Comparison of ENCODE assay signal across 8 cellular contexts in the genomic region with DNA sequence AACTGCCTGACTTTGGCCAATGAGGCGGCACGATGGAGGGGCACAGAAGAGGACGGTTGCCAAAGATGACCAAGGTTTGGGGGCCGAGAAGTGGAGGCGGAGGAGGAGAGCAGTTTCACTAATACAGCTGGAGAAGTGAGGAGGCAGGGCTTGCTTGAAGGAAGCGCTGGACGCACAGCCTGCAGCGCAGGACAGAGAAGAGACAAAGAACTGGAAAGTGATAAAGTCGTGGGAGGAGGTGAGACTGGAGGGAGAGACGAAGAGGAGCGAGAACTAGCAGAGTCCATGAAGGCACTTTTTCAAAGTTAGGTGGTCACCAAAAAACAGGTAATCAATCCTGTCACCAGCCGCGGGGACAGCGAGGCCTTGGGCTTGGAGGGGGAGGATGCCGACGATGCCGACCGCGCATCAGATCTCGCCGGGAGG. TPM values are rescaled to one million over a fixed set of nuclear protein-coding genes. Genes with fewer than 3 reads are reported as not detected.
DNase-seq lines count a peak whose midpoint lies in the region; ATAC-seq, FAIRE-seq and TF ChIP-seq lines count a peak whose summit lies in the region.

No MANE protein-coding gene starts in this region.

- peak overlapping the region; percentile 97 for H3K4me3 Mint-ChIP-seq in activated naive CD4-positive, alpha-beta T cell treated with anti-CD3 and anti-CD28 coated beads, Interleukin-2, amount 50 U/mL, for 24 hours
- H3K4me3 Mint-ChIP-seq in stimulated activated naive CD8-positive, alpha-beta T cell treated with anti-CD3 and anti-CD28 coated beads, Interleukin-15, amount 100 ng/mL, for 72 hours, result peak overlapping the region; percentile 100

- peaks cover 16% of the 10 kb centered on the region for H3K79me2 ChIP-seq in keratinocyte (ENCODE audit: control insufficient read depth, insufficient read depth, low read length)

- dilution Hi-C loops in keratinocyte (cut with MboI; ENCODE audit: extremely low pct_ligation_motif_present, low sequenced_read_pairs), result no loop called here

- no peak for TF ChIP-seq CTCF in keratinocyte (optimal IDR thresholded peaks at IDR 0.05 in 1 of 3, IDR thresholded peaks at IDR 0.05 in 1 of 3, conservative IDR thresholded peaks at IDR 0.05 in 1 of 3; ENCODE audit: extremely low read depth in 1 of 3, insufficient read depth in 2 of 3, low read length in 3 of 3)

- H3K9me3 ChIP-seq in adipocyte (ENCODE audit: control insufficient read depth, low read length) (no peaks in the 10 kb centered on the region), keratinocyte (ENCODE audit: control insufficient read depth, low read depth, low read length) (no peaks in the 10 kb centered on the region)

- no peak overlapping the region for H3K27ac ChIP-seq in keratinocyte (ENCODE audit: control insufficient read depth, insufficient read depth, low read length)

- peak overlapping the region; percentile 82 for H2AFZ ChIP-seq in keratinocyte (ENCODE audit: control insufficient read depth, low read length)

- H4K20me1 ChIP-seq in keratinocyte (ENCODE audit: control insufficient read depth, extremely low read depth, insufficient read depth, low read length), result no peaks in the 10 kb centered on the region

- no peaks in the 10 kb centered on the region for H3K9me3 Mint-ChIP-seq in activated naive CD4-positive, alpha-beta T cell treated with anti-CD3 and anti-CD28 coated beads, Interleukin-2, amount 50 U/mL, for 24 hours
- H3K9me3 Mint-ChIP-seq in stimulated activated naive CD8-positive, alpha-beta T cell treated with anti-CD3 and anti-CD28 coated beads, Interleukin-15, amount 100 ng/mL, for 72 hours, result no peaks in the 10 kb centered on the region

- peak overlapping the region; percentile 80 for H3K27ac Mint-ChIP-seq in activated naive CD4-positive, alpha-beta T cell treated with anti-CD3 and anti-CD28 coated beads, Interleukin-2, amount 50 U/mL, for 24 hours
- peak overlapping the region in 1 of 2 donors; percentile 91 for H3K27ac Mint-ChIP-seq in stimulated activated naive CD8-positive, alpha-beta T cell treated with anti-CD3 and anti-CD28 coated beads, Interleukin-15, amount 100 ng/mL, for 72 hours

- H3K27me3 Mint-ChIP-seq in activated naive CD4-positive, alpha-beta T cell treated with anti-CD3 and anti-CD28 coated beads, Interleukin-2, amount 50 U/mL, for 24 hours, result no peaks in the 10 kb centered on the region
- no peaks in the 10 kb centered on the region for H3K27me3 Mint-ChIP-seq in stimulated activated naive CD8-positive, alpha-beta T cell treated with anti-CD3 and anti-CD28 coated beads, Interleukin-15, amount 100 ng/mL, for 72 hours

- H3K9me1 ChIP-seq in keratinocyte (ENCODE audit: control insufficient read depth, extremely low read depth, insufficient read depth, low read length), result no peaks in the 10 kb centered on the region

- peak overlapping the region; percentile 76 for H3K4me2 ChIP-seq in keratinocyte (ENCODE audit: control insufficient read depth, extremely low read depth, insufficient read depth, low read depth, low read length)

- no peak for FAIRE-seq in keratinocyte (lab: Jason Lieb, UNC)

- no peak for DNase-seq in activated naive CD4-positive, alpha-beta T cell treated with anti-CD3 and anti-CD28 coated beads, Interleukin-2, amount 50 U/mL, for 16 hours
- DNase-seq in adipocyte (ENCODE audit: low read depth) (no peak), keratinocyte (ENCODE audit: low read depth, low spot score) (no peak), T-helper 9 cell (no peak), DMS79 treated with DMSO at 0.1 percent for 48 hours (lab: John Stamatoyannopoulos, UW) (no peak)
- DNase-seq in stimulated activated naive CD8-positive, alpha-beta T cell treated with anti-CD3 and anti-CD28 coated beads, Interleukin-15, amount 100 ng/mL, for 72 hours, result no peak

- H3K4me1 ChIP-seq in adipocyte (ENCODE audit: control insufficient read depth, insufficient read depth, low read length) (no peaks in the 10 kb centered on the region), keratinocyte (ENCODE audit: control insufficient read depth, extremely low read depth, insufficient read depth, low read length) (peaks cover 8% of the 10 kb centered on the region)

- H3K9ac ChIP-seq in adipocyte (ENCODE audit: low read length), result peak overlapping the region; percentile 57
- H3K9ac ChIP-seq in keratinocyte (ENCODE audit: control insufficient read depth, extremely low read depth, insufficient read depth, low read length), result peak overlapping the region; percentile 69

- H3K36me3 Mint-ChIP-seq in activated naive CD4-positive, alpha-beta T cell treated with anti-CD3 and anti-CD28 coated beads, Interleukin-2, amount 50 U/mL, for 24 hours, result peaks cover 9% of the 10 kb centered on the region

- peaks cover 38% of the 10 kb centered on the region for H3K4me1 Mint-ChIP-seq in activated naive CD4-positive, alpha-beta T cell treated with anti-CD3 and anti-CD28 coated beads, Interleukin-2, amount 50 U/mL, for 24 hours
- H3K4me1 Mint-ChIP-seq in stimulated activated naive CD8-positive, alpha-beta T cell treated with anti-CD3 and anti-CD28 coated beads, Interleukin-15, amount 100 ng/mL, for 72 hours, result peaks cover 36% of the 10 kb centered on the region

- peak overlapping the region; percentile 84 for H3K4me3 ChIP-seq in adipocyte (ENCODE audit: low read length)
- peak overlapping the region; percentile 76 to 81 (median 77) for H3K4me3 ChIP-seq in keratinocyte (ENCODE audit: control insufficient read depth in 2 of 3, extremely low read depth in 1 of 3, insufficient read depth in 2 of 3, low read depth in 1 of 3, low read length in 3 of 3)

- H3K27me3 ChIP-seq in adipocyte (replicated peaks; ENCODE audit: control insufficient read depth, insufficient read depth, low read length) (peaks cover 2% of the 10 kb centered on the region), keratinocyte (ENCODE audit: control insufficient read depth, extremely low read depth, insufficient read depth, low read length) (no peaks in the 10 kb centered on the region)

- peak; percentile 13 for ATAC-seq in HG03460 (IDR thresholded peaks at IDR 0.05; ENCODE audit: unreplicated experiment)
- peak; percentile 48 for ATAC-seq in stimulated activated naive CD8-positive, alpha-beta T cell treated with anti-CD3 and anti-CD28 coated beads, Interleukin-15, amount 100 ng/mL, for 72 hours

- peaks cover 13% of the 10 kb centered on the region for H3K36me3 ChIP-seq in adipocyte (ENCODE audit: control insufficient read depth, insufficient read depth, low read length, severe bottlenecking)
- H3K36me3 ChIP-seq in keratinocyte (ENCODE audit: control insufficient read depth in 2 of 2, extremely low read depth in 1 of 2, insufficient read depth in 2 of 2, low read length in 2 of 2), result peaks cover 11 to 12% of the 10 kb centered on the region in 2 experiments

RNA-seq across cellular contexts. Expression of gene PACC1, which starts 0.8 kb away (rescaled TPM):
- 11.5 to 16.5 TPM (median 12.7 TPM) in 3 replicates for polyA plus RNA-seq in keratinocyte
- polyA plus RNA-seq in keratinocyte (2011; ENCODE audit: low read depth), result 9.2 TPM
- 8.0 and 8.6 TPM in 2 replicates for polyA plus RNA-seq in keratinocyte (2011; cell fraction: cytosol; rRNA removed)
- polyA plus RNA-seq in keratinocyte (2011; cell fraction: nucleus; rRNA removed), result 20.7 and 23.3 TPM in 2 replicates
- 7.8 and 8.5 TPM in 2 replicates for polyA plus RNA-seq in keratinocyte (2012; ENCODE audit: low replicate concordance)
- 12.5 to 19.6 TPM (median 15.5 TPM) in 3 replicates for polyA minus RNA-seq in keratinocyte
- 15.5 TPM for polyA minus RNA-seq in keratinocyte (2011; cell fraction: cytosol; rRNA and poly(A)+ RNA removed)
- 12.8 and 16.6 TPM in 2 replicates for polyA minus RNA-seq in keratinocyte (2011; cell fraction: nucleus; rRNA and poly(A)+ RNA removed)

RNA-seq across cellular contexts. Expression of gene NENF, which starts 18.8 kb away (rescaled TPM):
- 37.8 to 72.2 TPM (median 65.6 TPM) in 3 replicates for polyA plus RNA-seq in keratinocyte
- 51.0 TPM for polyA plus RNA-seq in keratinocyte (2011; ENCODE audit: low read depth)
- 48.5 and 56.2 TPM in 2 replicates for polyA plus RNA-seq in keratinocyte (2011; cell fraction: cytosol; rRNA removed)
- polyA plus RNA-seq in keratinocyte (2011; cell fraction: nucleus; rRNA removed), result 13.9 and 14.0 TPM in 2 replicates
- 45.7 and 68.9 TPM in 2 replicates for polyA plus RNA-seq in keratinocyte (2012; ENCODE audit: low replicate concordance)
- 14.9 to 21.2 TPM (median 20.1 TPM) in 3 replicates for polyA minus RNA-seq in keratinocyte
- 32.8 TPM for polyA minus RNA-seq in keratinocyte (2011; cell fraction: cytosol; rRNA and poly(A)+ RNA removed)
- polyA minus RNA-seq in keratinocyte (2011; cell fraction: nucleus; rRNA and poly(A)+ RNA removed), result 3.7 and 5.5 TPM in 2 replicates
